Comparison of ENCODE assay signal across 19 cellular contexts in the genomic region with DNA sequence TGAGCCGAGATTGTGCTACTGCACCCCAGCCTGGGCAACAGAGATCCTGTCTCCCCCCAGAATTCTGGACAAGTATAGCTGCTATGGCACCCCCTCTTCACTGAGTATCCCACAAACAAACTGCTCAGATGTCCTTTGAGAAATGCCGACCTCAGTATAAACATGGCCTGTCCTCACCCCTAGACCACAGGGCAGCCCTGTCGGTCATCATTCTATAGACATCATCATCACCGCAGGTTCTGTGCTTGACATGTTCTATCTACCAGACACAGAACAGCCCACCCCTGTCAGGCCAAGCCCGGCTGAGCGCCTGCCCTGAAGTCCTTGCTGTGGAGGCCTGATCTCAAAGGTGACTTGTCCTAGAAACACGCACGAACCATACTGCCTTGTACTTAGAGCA.
DNase-seq lines count a peak whose midpoint lies in the region; ATAC-seq and TF ChIP-seq lines count a peak whose summit lies in the region.
"Had no signal": no experiment of that assay in that cellular context is flagged by ENCODE, and none has a peak within 500 bp of the region (broad histone marks: within the 10 kb centered on the region; RNA-seq: fewer than 3 reads in every experiment).

No MANE protein-coding gene starts in this region.

- H3K4me1 Mint-ChIP-seq in H9, result peaks cover 17 to 23% of the 10 kb centered on the region in 2 experiments

- H3K36me3 ChIP-seq in left ventricle myocardium inferior, result peaks cover 22% of the 10 kb centered on the region
- peaks cover 4% of the 10 kb centered on the region; the same call in 1 of the 2 replicates for H3K36me3 ChIP-seq in RWPE2 (ENCODE audit: low read depth)
- H3K36me3 ChIP-seq: HAP-1 had no signal

- intact Hi-C loops in left ventricle myocardium superior (cut with micrococcal nuclease), result no loop called here
- intact Hi-C loops in left ventricle myocardium inferior (cut with micrococcal nuclease), result no loop called here

- ATAC-seq in left ventricle myocardium superior (peak; percentile 30), RWPE2 (ENCODE audit: low read depth) (0 out of 3 replicates have a peak, but pooled peaks have one; percentile 17)
- ATAC-seq: CD8-positive, alpha-beta T cell had no signal

- no peak overlapping the region for H2AFZ ChIP-seq in H9 (ENCODE audit: low read length)
- H2AFZ ChIP-seq: GM23248 had no signal

- no peak overlapping the region for H3K14ac ChIP-seq in H9 (ENCODE audit: insufficient read depth, low read length)

- no peak overlapping the region for H3K4me2 ChIP-seq in H9 (ENCODE audit: insufficient read depth, insufficient read length, low read length)
- H3K4me2 ChIP-seq: BLaER1 had no signal

- no peak overlapping the region for H2BK15ac ChIP-seq in H9 (ENCODE audit: low read depth, low read length)

- H3K56ac ChIP-seq in H9 (ENCODE audit: insufficient read length, low read depth, low read length), result no peak overlapping the region

- H2BK12ac ChIP-seq in H9 (ENCODE audit: insufficient read length, low read depth, low read length), result no peak overlapping the region

- H4K5ac ChIP-seq in H9 (ENCODE audit: insufficient read length, low read depth, low read length), result no peak overlapping the region

- no peak overlapping the region for H2BK5ac ChIP-seq in H9 (ENCODE audit: insufficient read length, low read length)

- no peak overlapping the region for H3K4me3 ChIP-seq in left ventricle myocardium inferior
- H3K4me3 ChIP-seq in RWPE2 (ENCODE audit: severe bottlenecking), result no peak overlapping the region
- H3K4me3 ChIP-seq: BLaER1, GM23248, HAP-1 had no signal

- no peaks in the 10 kb centered on the region for H3K23me2 ChIP-seq in H9 (ENCODE audit: insufficient read length, low read depth, low read length, poor library complexity, severe bottlenecking)

- no peaks in the 10 kb centered on the region for H3K4me1 ChIP-seq in left ventricle myocardium inferior
- H3K4me1 ChIP-seq in H9 (ENCODE audit: insufficient read depth, low read length), result no peaks in the 10 kb centered on the region
- no peaks in the 10 kb centered on the region for H3K4me1 ChIP-seq in RWPE2 (ENCODE audit: insufficient read depth, poor library complexity, severe bottlenecking)
- H3K4me1 ChIP-seq: Caco-2 had no signal

- H3K27ac Mint-ChIP-seq in H9, result peak overlapping the region in 2 of 3 experiments; percentile 32 to 73; a peak in 1 of 7 replicates
- H3K27ac Mint-ChIP-seq: B cell; CD8-positive, alpha-beta T cell; HFFc6 had no signal

- H3K9me3 ChIP-seq in left ventricle myocardium inferior (replicated peaks), result no peaks in the 10 kb centered on the region
- no peaks in the 10 kb centered on the region for H3K9me3 ChIP-seq in H9 (ENCODE audit: control insufficient read depth, low read depth, low read length)
- no peaks in the 10 kb centered on the region for H3K9me3 ChIP-seq in RWPE2 (ENCODE audit: severe bottlenecking)
- H3K9me3 ChIP-seq: Caco-2, HAP-1 had no signal

- no peak overlapping the region for H3K4me3 Mint-ChIP-seq in H9
- H3K4me3 Mint-ChIP-seq: B cell; CD4-positive, CD25-positive, alpha-beta regulatory T cell; CD8-positive, alpha-beta T cell; HFFc6 had no signal

- no peaks in the 10 kb centered on the region for H4K20me1 ChIP-seq in H9 (ENCODE audit: control insufficient read depth, insufficient read depth, insufficient read length)

- no peak overlapping the region for H3K18ac ChIP-seq in H9 (ENCODE audit: insufficient read length, low read depth, low read length)

- H3K79me2 ChIP-seq in H9 (ENCODE audit: insufficient read depth, low read length), result no peaks in the 10 kb centered on the region

- no peaks in the 10 kb centered on the region for H3K9me3 Mint-ChIP-seq in H9
- H3K9me3 Mint-ChIP-seq: CD8-positive, alpha-beta T cell had no signal

- no peak overlapping the region for H2BK120ac ChIP-seq in H9 (ENCODE audit: low read depth, low read length, poor library complexity, severe bottlenecking)

- H3K36me3 Mint-ChIP-seq in H9 (ENCODE audit: insufficient read depth in 1 of 3, low read depth in 3 of 3), result peaks cover 25 to 47% (median 29%) of the 10 kb centered on the region in 3 experiments

- H3K27me3 ChIP-seq in left ventricle myocardium inferior (ENCODE audit: low read depth), result no peaks in the 10 kb centered on the region
- no peaks in the 10 kb centered on the region for H3K27me3 ChIP-seq in H9 (ENCODE audit: insufficient read depth, low read length)
- H3K27me3 ChIP-seq in RWPE2 (ENCODE audit: insufficient read depth, poor library complexity, severe bottlenecking), result no peaks in the 10 kb centered on the region
- H3K27me3 ChIP-seq: BLaER1 had no signal

- WGBS in H9 (ENCODE audit: extremely low coverage, insufficient read length, low lambda C conversion rate), result no CpG with 5 or more reads among the region's 8 CpGs

- H3K4ac ChIP-seq in H9 (ENCODE audit: low read depth, low read length), result no peak overlapping the region

- H3K79me1 ChIP-seq in H9 (ENCODE audit: insufficient read depth, low read depth, low read length, poor library complexity, severe bottlenecking), result no peaks in the 10 kb centered on the region

- no peak overlapping the region for H3T11ph ChIP-seq in H9 (ENCODE audit: low read length)

- no peaks in the 10 kb centered on the region for H3K27me3 Mint-ChIP-seq in H9 (ENCODE audit: low read depth)
- H3K27me3 Mint-ChIP-seq: B cell; CD4-positive, CD25-positive, alpha-beta regulatory T cell had no signal

- H2AK5ac ChIP-seq in H9 (ENCODE audit: insufficient read length, low read length), result no peak overlapping the region

- no peak for TF ChIP-seq CTCF in left ventricle myocardium inferior (IDR thresholded peaks at IDR 0.05; ENCODE audit: borderline replicate concordance)
- TF ChIP-seq CTCF in H9 (conservative IDR thresholded peaks at IDR 0.05), result no peak
- no peak for TF ChIP-seq CTCF in RWPE2 (IDR thresholded peaks at IDR 0.05; ENCODE audit: poor library complexity, severe bottlenecking)
- TF ChIP-seq CTCF in GM20000 (IDR thresholded peaks at IDR 0.05; ENCODE audit: extremely low read depth, missing control alignments), result no peak

- H3K27ac ChIP-seq in left ventricle myocardium inferior (replicated peaks) (no peak overlapping the region), H9 (ENCODE audit: insufficient read length, low read depth, low read length) (no peak overlapping the region), RWPE2 (ENCODE audit: poor library complexity, severe bottlenecking) (no peak overlapping the region)
- H3K27ac ChIP-seq: BLaER1, C4-2B, GM23248 had no signal

- H4K8ac ChIP-seq in H9 (replicated peaks; ENCODE audit: insufficient read length, low read depth, low read length), result no peak overlapping the region

- DNase-seq in left ventricle myocardium superior (no peak), left ventricle myocardium inferior (no peak), H9 (no peak), RWPE2 (ENCODE audit: low spot score) (no peak), mesenteric fat pad (ENCODE audit: low spot score) (peak; percentile 53), GM20000 (ENCODE audit: low spot score) (no peak), NCI-H524 (lab: John Stamatoyannopoulos, UW) (no peak)
- no peak for DNase-seq in stimulated activated CD4-positive, alpha-beta T cell treated with anti-CD3 and anti-CD28 coated beads, Interleukin-2, amount 100 ng/mL, for 24 hours
- DNase-seq: Caco-2; CD4-positive, CD25-positive, alpha-beta regulatory T cell; CD8-positive, alpha-beta T cell; DMS153; DND-41; GM23248; HFFc6 had no signal

- H2BK20ac ChIP-seq in H9 (ENCODE audit: low read depth, low read length, poor library complexity, severe bottlenecking), result no peak overlapping the region

- no peak overlapping the region for H4K91ac ChIP-seq in H9 (ENCODE audit: insufficient read length, low read depth, low read length)

- no peak overlapping the region for H3K23ac ChIP-seq in H9 (ENCODE audit: insufficient read length, low read depth, low read length)

- H3K9ac ChIP-seq in H9 (ENCODE audit: extremely low read depth, insufficient read length, low read length), result no peak overlapping the region
- H3K9ac ChIP-seq: BLaER1, GM23248 had no signal
